In genomic region chr10:3249292-3249889, GRCh38 we compare ENCODE assay signal across 15 cellular contexts.
DNase-seq lines count a peak whose midpoint lies in the region; ATAC-seq and TF ChIP-seq lines count a peak whose summit lies in the region.
"Had no signal": no experiment of that assay in that cellular context is flagged by ENCODE, and none has a peak within 500 bp of the region (broad histone marks: within the 10 kb centered on the region; RNA-seq: fewer than 3 reads in every experiment).

No MANE protein-coding gene starts in this region.

- peaks cover 0 to 3% (median 0%) of the 10 kb centered on the region in 7 donors for H3K27me3 ChIP-seq in heart right ventricle
- H3K27me3 ChIP-seq in endocrine pancreas (ENCODE audit: control insufficient read depth, insufficient read depth, low read length) = no peaks in the 10 kb centered on the region
- H3K27me3 ChIP-seq in vagina = no peaks in the 10 kb centered on the region
- H3K27me3 ChIP-seq: heart left ventricle had no signal

- no peaks in the 10 kb centered on the region for H3K9me3 Mint-ChIP-seq in neural crest cell
- no peaks in the 10 kb centered on the region for H3K9me3 Mint-ChIP-seq in activated naive CD8-positive, alpha-beta T cell treated with anti-CD3 and anti-CD28 coated beads for 36 hours
- H3K9me3 Mint-ChIP-seq: T-helper 1 cell treated with Interleukin-12 subunit alpha and Interleukin-12 subunit beta and Interleukin-4 antibody, amounts not matched to agents 30 μg/mL and 1 μg/mL, for 36 hours had no signal

- H3K9ac ChIP-seq in endocrine pancreas (ENCODE audit: control insufficient read depth, insufficient read depth, low read length) = no peak overlapping the region

- H3K9me3 ChIP-seq in heart right ventricle (no peaks in the 10 kb centered on the region), endocrine pancreas (ENCODE audit: control insufficient read depth, low read length) (no peaks in the 10 kb centered on the region), vagina (no peaks in the 10 kb centered on the region)
- H3K9me3 ChIP-seq: HAP-1, heart left ventricle had no signal

- H3K27me3 Mint-ChIP-seq in neural crest cell (ENCODE audit: low read depth) = no peaks in the 10 kb centered on the region
- peaks cover 40% of the 10 kb centered on the region for H3K27me3 Mint-ChIP-seq in activated naive CD8-positive, alpha-beta T cell treated with anti-CD3 and anti-CD28 coated beads for 36 hours

- H3K36me3 ChIP-seq in heart right ventricle (no peaks in the 10 kb centered on the region), endocrine pancreas (ENCODE audit: control insufficient read depth, insufficient read depth, low read length) (no peaks in the 10 kb centered on the region), vagina (no peaks in the 10 kb centered on the region)
- H3K36me3 ChIP-seq: HAP-1, heart left ventricle had no signal

- DNase-seq in heart right ventricle (no peak), left ventricle myocardium superior (no peak), neural crest cell (ENCODE audit: low read depth, low spot score) (no peak), vagina (ENCODE audit: extremely low spot score in 2 of 2) (no peak)
- no peak for DNase-seq in activated naive CD8-positive, alpha-beta T cell treated with anti-CD3 and anti-CD28 coated beads for 36 hours
- DNase-seq: activated CD8-positive, alpha-beta T cell treated with anti-CD3 and anti-CD28 coated beads, Interleukin-2, amount 10 ng/mL, durations not matched to agents 7 days and 5 days; activated naive CD4-positive, alpha-beta T cell treated with Interleukin-2 at 50 U/mL for 16 hours; heart left ventricle; NCI-H187 treated with DMSO at 0.1 percent for 48 hours had no signal

- H3K27ac ChIP-seq in heart right ventricle (peak overlapping the region in 6 of 10 donors; percentile 23 to 76 (median 38)), vagina (peak overlapping the region; percentile 75)

- H3K4me3 ChIP-seq in heart right ventricle = no peak overlapping the region
- peak overlapping the region; percentile 3 for H3K4me3 ChIP-seq in endocrine pancreas (ENCODE audit: control insufficient read depth, insufficient read depth, low read length)
- no peak overlapping the region for H3K4me3 ChIP-seq in vagina
- H3K4me3 ChIP-seq: HAP-1, heart left ventricle had no signal

- ATAC-seq in heart right ventricle (no peak), left ventricle myocardium superior (no peak), GM19467 (IDR thresholded peaks at IDR 0.05; ENCODE audit: unreplicated experiment) (no peak), GM18502 (IDR thresholded peaks at IDR 0.05; ENCODE audit: poor library complexity, unreplicated experiment) (no peak)
- ATAC-seq: activated CD8-positive, alpha-beta T cell treated with anti-CD3 and anti-CD28 coated beads, Interleukin-2, amount 10 ng/mL, durations not matched to agents 7 days and 5 days had no signal

- 82% methylated on average over 5 of the region's 5 CpGs for WGBS in heart right ventricle, 2 donors

- H3K4me1 ChIP-seq in heart right ventricle (peaks cover 0 to 13% (median 0%) of the 10 kb centered on the region in 9 donors), endocrine pancreas (ENCODE audit: control insufficient read depth, insufficient read depth, low read length) (no peaks in the 10 kb centered on the region), vagina (peaks cover 13% of the 10 kb centered on the region)
- H3K4me1 ChIP-seq: HAP-1 had no signal

- no peak for TF ChIP-seq CTCF in heart right ventricle (IDR thresholded peaks at IDR 0.05)
- TF ChIP-seq CTCF in neural crest cell (conservative IDR thresholded peaks at IDR 0.05) = no peak
- no peak for TF ChIP-seq CTCF in vagina (IDR thresholded peaks at IDR 0.05)

- H3K4me3 Mint-ChIP-seq in neural crest cell = no peak overlapping the region
- no peak overlapping the region for H3K4me3 Mint-ChIP-seq in activated naive CD8-positive, alpha-beta T cell treated with anti-CD3 and anti-CD28 coated beads for 36 hours
- H3K4me3 Mint-ChIP-seq: activated CD8-positive, alpha-beta T cell treated with anti-CD3 and anti-CD28 coated beads, Interleukin-2, amount 10 ng/mL, durations not matched to agents 7 days and 5 days; T-helper 1 cell treated with Interleukin-12 subunit alpha and Interleukin-12 subunit beta and Interleukin-4 antibody, amounts not matched to agents 30 μg/mL and 1 μg/mL, for 36 hours had no signal

- TF ChIP-seq POLR2A in vagina (IDR thresholded peaks at IDR 0.05) = no peak

- no peaks in the 10 kb centered on the region for H3K36me3 Mint-ChIP-seq in neural crest cell (ENCODE audit: low read depth)
- no peaks in the 10 kb centered on the region for H3K36me3 Mint-ChIP-seq in activated naive CD8-positive, alpha-beta T cell treated with anti-CD3 and anti-CD28 coated beads for 36 hours

- intact Hi-C loops in heart right ventricle (cut with DNase I) = loop anchor here in 7 of 10 donors (10.0 kb wide), 9 partner anchors 75 to 1515 kb away; partner anchors contain the start of gene KLF6 (in 1 of the 7)
- intact Hi-C loops in left ventricle myocardium superior (cut with micrococcal nuclease) = loop anchor here (10.0 kb wide), 1 partner anchor 515 kb away; no protein-coding TSS in a partner anchor
- intact Hi-C loops in vagina (cut with DNase I) = loop anchor here (10.0 kb wide), 2 partner anchors 205 to 1405 kb away; no protein-coding TSS in a partner anchor

- peaks cover 9% of the 10 kb centered on the region for H3K4me1 Mint-ChIP-seq in neural crest cell
- H3K4me1 Mint-ChIP-seq in activated naive CD8-positive, alpha-beta T cell treated with anti-CD3 and anti-CD28 coated beads for 36 hours = peaks cover 7% of the 10 kb centered on the region

- H3K27ac Mint-ChIP-seq in neural crest cell (ENCODE audit: unreplicated experiment) = peak overlapping the region; percentile 45
- no peak overlapping the region for H3K27ac Mint-ChIP-seq in activated naive CD8-positive, alpha-beta T cell treated with anti-CD3 and anti-CD28 coated beads for 36 hours
- H3K27ac Mint-ChIP-seq: activated CD8-positive, alpha-beta T cell treated with anti-CD3 and anti-CD28 coated beads, Interleukin-2, amount 10 ng/mL, durations not matched to agents 7 days and 5 days; progenitor cell of endocrine pancreas; T-helper 1 cell treated with Interleukin-12 subunit alpha and Interleukin-12 subunit beta and Interleukin-4 antibody, amounts not matched to agents 30 μg/mL and 1 μg/mL, for 36 hours had no signal
